ENCODE assay signal across 10 cellular contexts in genomic region chr4:121421594-121421993, GRCh38. TPM values are rescaled to one million over a fixed set of nuclear protein-coding genes. Genes with fewer than 3 reads are reported as not detected.
DNase-seq lines count a peak whose midpoint lies in the region; ATAC-seq, FAIRE-seq and TF ChIP-seq lines count a peak whose summit lies in the region.
"Had no signal": no experiment of that assay in that cellular context is flagged by ENCODE, and none has a peak within 500 bp of the region (broad histone marks: within the 10 kb centered on the region; RNA-seq: fewer than 3 reads in every experiment).

No MANE protein-coding gene starts in this region.

- H3K9me3 ChIP-seq in cardiac muscle cell (ENCODE audit: low read depth) (no peaks in the 10 kb centered on the region), upper lobe of left lung (no peaks in the 10 kb centered on the region)

- DNase-seq in cardiac muscle cell (ENCODE audit: low read depth in 1 of 2, low spot score in 1 of 2), result peak in 1 of 2 donors; percentile 32
- DNase-seq in Right ventricle myocardium inferior (ENCODE audit: missing footprints), result no peak
- peak; percentile 12 to 65 for DNase-seq in NCI-H446 (lab: John Stamatoyannopoulos, UW)
- DNase-seq in epithelial cell of proximal tubule (ENCODE audit: low read depth), result no peak
- no peak for DNase-seq in upper lobe of left lung
- no peak for DNase-seq in T1000 (lab: John Stamatoyannopoulos, UW)
- no peak for DNase-seq in H54 (ENCODE audit: insufficient read length, low spot score)
- DNase-seq in dedifferentiated amniotic fluid mesenchymal stem cell (ENCODE audit: extremely low spot score), result no peak
- DNase-seq: CD8-positive, alpha-beta memory T cell had no signal

- WGBS in upper lobe of left lung, 2 donors, result 32 to 49% methylated on average over 4 of the region's 4 CpGs

- H3K4me1 ChIP-seq in cardiac muscle cell (ENCODE audit: low read depth), result no peaks in the 10 kb centered on the region
- H3K4me1 ChIP-seq in upper lobe of left lung, result no peaks in the 10 kb centered on the region

- intact Hi-C loops in Right ventricle myocardium inferior (cut with DNase I), result loop anchor here (1.0 kb wide), 1 partner anchor 51 kb away; no protein-coding TSS in a partner anchor

- FAIRE-seq in H54 (lab: Jason Lieb, UNC), result no peak

- no peak overlapping the region for H3K4me3 ChIP-seq in cardiac muscle cell
- H3K4me3 ChIP-seq in epithelial cell of proximal tubule (ENCODE audit: low read depth, low read length), result no peak overlapping the region
- no peak overlapping the region for H3K4me3 ChIP-seq in upper lobe of left lung

- no peak overlapping the region for H3K27ac ChIP-seq in cardiac muscle cell
- no peak overlapping the region for H3K27ac ChIP-seq in upper lobe of left lung

- no peak for TF ChIP-seq EP300 in upper lobe of left lung (IDR thresholded peaks at IDR 0.05)

- no peak for TF ChIP-seq POLR2A in upper lobe of left lung (IDR thresholded peaks at IDR 0.05)
- TF ChIP-seq POLR2A in H54 (IDR thresholded peaks at IDR 0.05; ENCODE audit: low read depth, low read length), result no peak

- TF ChIP-seq CTCF in cardiac muscle cell (IDR thresholded peaks at IDR 0.05; ENCODE audit: low read depth, low read length) (peak; percentile 47), epithelial cell of proximal tubule (conservative IDR thresholded peaks at IDR 0.05; ENCODE audit: low read depth, low read length) (peak; percentile 57), upper lobe of left lung (IDR thresholded peaks at IDR 0.05) (peak in 4 of 6 experiments; percentile 20 to 25 (median 22))

- no peaks in the 10 kb centered on the region for H3K36me3 ChIP-seq in cardiac muscle cell
- no peaks in the 10 kb centered on the region for H3K36me3 ChIP-seq in upper lobe of left lung

- ATAC-seq in Right ventricle myocardium inferior, result no peak
- ATAC-seq in upper lobe of left lung (ENCODE audit: low FRiP score in 2 of 2), result no peak

- H3K27me3 ChIP-seq in cardiac muscle cell, result no peaks in the 10 kb centered on the region
- no peaks in the 10 kb centered on the region for H3K27me3 ChIP-seq in upper lobe of left lung

RNA-seq across cellular contexts. Expression of gene QRFPR, which starts 40.8 kb away (rescaled TPM):
- total RNA-seq in cardiac muscle cell (1.1 and 2.6 TPM in 2 replicates), Right ventricle myocardium inferior (0.89 TPM), epithelial cell of proximal tubule (0.51 TPM in 1 of 2 replicates, not detected in the other), upper lobe of left lung (not detected)
- 2.0 and 2.6 TPM in 2 replicates for polyA plus RNA-seq in cardiac muscle cell
- total RNA-seq: CD8-positive, alpha-beta memory T cell; glomerular endothelial cell had no signal
- polyA plus RNA-seq: CD8-positive, alpha-beta memory T cell had no signal

Comparison
In these comparisons a context has a peak if more than half of its experiments do, and no peak if none do; other contexts are left out.
1. DNase-seq: peak in NCI-H446 (2 of 2); none in Right ventricle myocardium inferior (single experiment), epithelial cell of proximal tubule (single experiment), upper lobe of left lung (0 of 2), T1000 (single experiment), H54 (single experiment) and dedifferentiated amniotic fluid mesenchymal stem cell (single experiment).
2. Peak in every context shown above with its lines, with median percentiles within 50 percentile points of each other: CTCF ChIP-seq.